In genomic region chr12:102064476-102064875, GRCh38 we compare ENCODE assay signal across 19 cellular contexts.
"Had no signal": no experiment of that assay in that cellular context is flagged by ENCODE, and none has a peak within 500 bp of the region (broad histone marks: within the 10 kb centered on the region; RNA-seq: fewer than 3 reads in every experiment).

No MANE protein-coding gene starts in this region.

- H3K27ac Mint-ChIP-seq: memory B cell; progenitor cell of endocrine pancreas; stimulated activated naive B cell treated with anti-CD40 and anti-IgM and Interleukin-4, amounts not matched to agents 10 μg/mL and 1 μg/mL and 100 μg/mL, for 72 hours; stimulated activated naive CD8-positive, alpha-beta T cell treated with anti-CD3 and anti-CD28 coated beads, Interleukin-15, Interleukin-2, amounts not matched to agents 100 ng/mL and 50 ng/mL, for 24 hours had no signal

- H3K4me3 Mint-ChIP-seq: memory B cell; naive thymus-derived CD4-positive, alpha-beta T cell; stimulated activated naive B cell treated with anti-CD40 and anti-IgM and Interleukin-4, amounts not matched to agents 10 μg/mL and 1 μg/mL and 100 μg/mL, for 72 hours; stimulated activated naive CD8-positive, alpha-beta T cell treated with anti-CD3 and anti-CD28 coated beads, Interleukin-15, Interleukin-2, amounts not matched to agents 100 ng/mL and 50 ng/mL, for 24 hours had no signal

- H3K36me3 Mint-ChIP-seq: memory B cell had no signal

- H3K9me3 Mint-ChIP-seq: memory B cell; stimulated activated naive B cell treated with anti-CD40 and anti-IgM and Interleukin-4, amounts not matched to agents 10 μg/mL and 1 μg/mL and 100 μg/mL, for 72 hours; stimulated activated naive CD8-positive, alpha-beta T cell treated with anti-CD3 and anti-CD28 coated beads, Interleukin-15, Interleukin-2, amounts not matched to agents 100 ng/mL and 50 ng/mL, for 24 hours had no signal

- H3K27me3 ChIP-seq: dorsolateral prefrontal cortex, gastrocnemius medialis, right lobe of liver, transverse colon had no signal

- H3K9me3 ChIP-seq: gastrocnemius medialis, right lobe of liver, transverse colon had no signal

- H3K4me3 ChIP-seq: dorsolateral prefrontal cortex, gastrocnemius medialis, lung, right lobe of liver, transverse colon had no signal

- H2AFZ ChIP-seq: parathyroid adenoma had no signal

- H3K27ac ChIP-seq: dorsolateral prefrontal cortex, gastrocnemius medialis, parathyroid adenoma, right lobe of liver, transverse colon had no signal

- DNase-seq: dorsolateral prefrontal cortex; effector CD4-positive, alpha-beta T cell; foreskin fibroblast; gastrocnemius medialis; head of caudate nucleus; midbrain; naive thymus-derived CD4-positive, alpha-beta T cell; right lobe of liver; small intestine; stimulated activated CD4-positive, alpha-beta T cell treated with anti-CD3 and anti-CD28 coated beads, Interleukin-15, amount 100 ng/mL, for 24 hours; stimulated activated CD4-positive, alpha-beta T cell treated with anti-CD3 and anti-CD28 coated beads, Interleukin-2, amount 100 ng/mL, for 48 hours; stimulated activated naive B cell treated with anti-CD40 and anti-IgM and Interleukin-4, amounts not matched to agents 10 μg/mL and 1 μg/mL and 100 μg/mL, for 72 hours; transverse colon had no signal

- ATAC-seq: gastrocnemius medialis; left lobe of liver; naive thymus-derived CD4-positive, alpha-beta T cell; right lobe of liver; stimulated activated naive B cell treated with anti-CD40 and anti-IgM and Interleukin-4, amounts not matched to agents 10 μg/mL and 1 μg/mL and 100 μg/mL, for 72 hours had no signal

- H3K36me3 ChIP-seq: right lobe of liver, transverse colon had no signal

- H3K79me2 ChIP-seq: parathyroid adenoma had no signal

- H3K27me3 Mint-ChIP-seq: memory B cell; stimulated activated naive CD8-positive, alpha-beta T cell treated with anti-CD3 and anti-CD28 coated beads, Interleukin-15, Interleukin-2, amounts not matched to agents 100 ng/mL and 50 ng/mL, for 24 hours had no signal
